ENCODE assay signal across 11 cellular contexts in genomic region chr4:83276299-83277040, GRCh38. TPM values are rescaled to one million over a fixed set of nuclear protein-coding genes. Genes with fewer than 3 reads are reported as not detected.
A peak's percentile ranks its signal among the peaks of the same experiment; 100 is the strongest.
DNase-seq lines count a peak whose midpoint lies in the region; ATAC-seq and TF ChIP-seq lines count a peak whose summit lies in the region.
"Had no signal": no experiment of that assay in that cellular context is flagged by ENCODE, and none has a peak within 500 bp of the region (broad histone marks: within the 10 kb centered on the region; RNA-seq: fewer than 3 reads in every experiment).

No MANE protein-coding gene starts in this region.

- ATAC-seq in activated naive CD4-positive, alpha-beta T cell treated with anti-CD3 and anti-CD28 coated beads, Interleukin-2, amount 50 U/mL, for 72 hours = peak; percentile 57 to 79
- peak; percentile 76 for ATAC-seq in HG02678 (IDR thresholded peaks at IDR 0.05; ENCODE audit: unreplicated experiment)
- no peak for ATAC-seq in heart right ventricle
- ATAC-seq: mucosa of descending colon had no signal

- DNase-seq in activated naive CD4-positive, alpha-beta T cell treated with anti-CD3 and anti-CD28 coated beads, Interleukin-2, amount 50 U/mL, for 72 hours (ENCODE audit: low spot score in 2 of 2) = no peak
- DNase-seq in activated naive CD4-positive, alpha-beta T cell treated with Interleukin-2 at 50 U/mL for 16 hours = no peak
- DNase-seq in heart right ventricle = no peak
- no peak for DNase-seq in COLO829 (ENCODE audit: low spot score)
- DNase-seq in SW480 (ENCODE audit: low spot score) = no peak
- DNase-seq in HAP-1 (ENCODE audit: low spot score in 2 of 2) = no peak
- DNase-seq: AML-193, mucosa of descending colon, NCI-H187 had no signal

- TF ChIP-seq CTCF in heart right ventricle (IDR thresholded peaks at IDR 0.05) = no peak

- WGBS in heart right ventricle, 2 donors = 88 to 95% methylated on average over 3 of the region's 3 CpGs

- peak overlapping the region; percentile 14 to 90 (median 69) for H3K4me3 Mint-ChIP-seq in IgD-negative memory B cell

- peaks cover 0 to 48% (median 3%) of the 10 kb centered on the region in 9 donors for H3K36me3 ChIP-seq in heart right ventricle
- peaks cover 6% of the 10 kb centered on the region for H3K36me3 ChIP-seq in HAP-1 (replicated peaks)

- intact Hi-C loops in heart right ventricle (cut with DNase I) = no loop called here

- H3K4me1 ChIP-seq in heart right ventricle (peaks cover 0 to 9% (median 0%) of the 10 kb centered on the region in 9 donors), HAP-1 (peaks cover 27% of the 10 kb centered on the region)

- no peaks in the 10 kb centered on the region for H3K9me3 ChIP-seq in heart right ventricle
- H3K9me3 ChIP-seq in HAP-1 = no peaks in the 10 kb centered on the region; the same call in 1 of the 2 replicates
- H3K9me3 ChIP-seq: mucosa of descending colon had no signal

- peaks cover 4 to 20% of the 10 kb centered on the region in 2 donors for H3K36me3 Mint-ChIP-seq in activated naive CD4-positive, alpha-beta T cell treated with anti-CD3 and anti-CD28 coated beads, Interleukin-2, amount 50 U/mL, for 72 hours
- H3K36me3 Mint-ChIP-seq in IgD-negative memory B cell = no peaks in the 10 kb centered on the region

- H3K4me3 ChIP-seq in heart right ventricle = no peak overlapping the region
- no peak overlapping the region for H3K4me3 ChIP-seq in HAP-1
- H3K4me3 ChIP-seq: mucosa of descending colon had no signal

- H3K27ac Mint-ChIP-seq in activated naive CD4-positive, alpha-beta T cell treated with anti-CD3 and anti-CD28 coated beads, Interleukin-2, amount 50 U/mL, for 72 hours = no peak overlapping the region
- peak overlapping the region; percentile 24 to 46 (median 36) for H3K27ac Mint-ChIP-seq in IgD-negative memory B cell

- H3K27me3 Mint-ChIP-seq in IgD-negative memory B cell = no peaks in the 10 kb centered on the region

- H3K27ac ChIP-seq in heart right ventricle = no peak overlapping the region

- in situ Hi-C loops in HAP-1 (cut with MboI; ENCODE audit: low sequenced_read_pairs) = no loop called here

- peaks cover 26 to 43% (median 34%) of the 10 kb centered on the region in 3 donors for H3K4me1 Mint-ChIP-seq in IgD-negative memory B cell

- no peaks in the 10 kb centered on the region for H3K9me3 Mint-ChIP-seq in activated naive CD4-positive, alpha-beta T cell treated with anti-CD3 and anti-CD28 coated beads, Interleukin-2, amount 50 U/mL, for 72 hours
- H3K9me3 Mint-ChIP-seq in IgD-negative memory B cell = no peaks in the 10 kb centered on the region

- no peaks in the 10 kb centered on the region for H3K27me3 ChIP-seq in heart right ventricle
- no peaks in the 10 kb centered on the region for H3K27me3 ChIP-seq in HAP-1 (ENCODE audit: low read depth)

RNA-seq across cellular contexts. Expression of gene COQ2, which starts 8.1 kb away (rescaled TPM):
- total RNA-seq in activated naive CD4-positive, alpha-beta T cell treated with anti-CD3 and anti-CD28 coated beads, Interleukin-2, amount 50 U/mL, for 72 hours = 10 to 100 TPM; 17.8 to 18.7 TPM
- 9.8 TPM for polyA plus RNA-seq in IgD-negative memory B cell
- total RNA-seq in heart right ventricle = 10 to 100 TPM; 17.8 to 32.8 (median 26.5) TPM
- 10 to 100 TPM; 10.5 to 15.5 TPM for polyA plus RNA-seq in heart right ventricle

RNA-seq across cellular contexts. Expression of gene HPSE, which starts 58.2 kb away (rescaled TPM):
- 10 to 100 TPM; 13.1 to 17.4 TPM for total RNA-seq in activated naive CD4-positive, alpha-beta T cell treated with anti-CD3 and anti-CD28 coated beads, Interleukin-2, amount 50 U/mL, for 72 hours
- polyA plus RNA-seq in IgD-negative memory B cell (0.54 TPM), heart right ventricle (under 1 TPM; 0.15 to 0.32 TPM)
- 1 to 10 TPM in 3 of 10 donors, under 1 TPM in 7; 0.21 to 2.4 (median 0.40) TPM for total RNA-seq in heart right ventricle

Comparison
In these comparisons a context has a peak if more than half of its experiments do, and no peak if none do; other contexts are left out.
1. ATAC-seq: peak in activated naive CD4-positive, alpha-beta T cell treated with anti-CD3 and anti-CD28 coated beads, Interleukin-2, amount 50 U/mL, for 72 hours (2 of 2) and HG02678 (single experiment); none in heart right ventricle (0 of 8).
2. H3K27ac Mint-ChIP-seq: peak in IgD-negative memory B cell (3 of 3); none in activated naive CD4-positive, alpha-beta T cell treated with anti-CD3 and anti-CD28 coated beads, Interleukin-2, amount 50 U/mL, for 72 hours (0 of 2).
3. RNA of gene HPSE, which starts 58.2 kb away (total RNA-seq): 13.1 to 17.4 TPM in activated naive CD4-positive, alpha-beta T cell treated with anti-CD3 and anti-CD28 coated beads, Interleukin-2, amount 50 U/mL, for 72 hours; 0.21 to 2.4 TPM in heart right ventricle; every median in the first group is over 4 times any median in the second.